Comparison of ENCODE assay signal across 1 cellular context in genomic region chr3:72996473-72997333, GRCh38.
TF ChIP-seq lines count a peak whose summit lies in the region.

Gene PPP4R2, plus strand, starts transcription at chr3:72996811. Its CDS starts 227 bp downstream, at chr3:72997038.

TF ChIP-seq in K562, 482 proteins besides CTCF, POLR2A, EP300 and RAD21 (continued from another document and continues in another):
- no peak for TF ChIP-seq CHD7 (IDR thresholded peaks at IDR 0.05; ENCODE audit: low read depth, low read length)
- TF ChIP-seq PHF8 (IDR thresholded peaks at IDR 0.05; ENCODE audit: borderline replicate concordance, low read length): peak; percentile 86
- TF ChIP-seq TRIM24 (IDR thresholded peaks at IDR 0.05): peak in 1 of 2 experiments; percentile 22; a peak in 2 of 4 replicates
- peak; percentile 73 for TF ChIP-seq KDM5B (IDR thresholded peaks at IDR 0.05; ENCODE audit: insufficient replicate concordance, low read depth, low read length)
- TF ChIP-seq SP1 (CRISPR knock-in tag; IDR thresholded peaks at IDR 0.05): no peak
- no peak for TF ChIP-seq ZMIZ1 (IDR thresholded peaks at IDR 0.05; ENCODE audit: low read depth in 2 of 2, low read length in 2 of 2)
- TF ChIP-seq ZBTB11 (CRISPR knock-in tag; IDR thresholded peaks at IDR 0.05): 0 out of 6 replicates have a peak, but pooled peaks of 1 of the 3 experiments have one; percentile 13
- peak; percentile 71 for TF ChIP-seq MYC (IDR thresholded peaks at IDR 0.05; ENCODE audit: low read depth, low read length)
- no peak for TF ChIP-seq MYC (CRISPR knock-in tag; IDR thresholded peaks at IDR 0.05; ENCODE audit: borderline replicate concordance, low read depth)
- no peak for TF ChIP-seq DIDO1 (tag; IDR thresholded peaks at IDR 0.05; ENCODE audit: low read depth)
- TF ChIP-seq POLR2G (IDR thresholded peaks at IDR 0.05; ENCODE audit: low read depth, low read length): peak; percentile 90
- peak; percentile 53 for TF ChIP-seq FIP1L1 (IDR thresholded peaks at IDR 0.05; ENCODE audit: low read depth, low read length, poor library complexity, severe bottlenecking)
- no peak for TF ChIP-seq SFPQ (IDR thresholded peaks at IDR 0.05; ENCODE audit: low read depth, low read length)
- TF ChIP-seq ZC3H4 (CRISPR knock-in tag; IDR thresholded peaks at IDR 0.05; ENCODE audit: borderline replicate concordance): no peak
